In the genomic region with DNA sequence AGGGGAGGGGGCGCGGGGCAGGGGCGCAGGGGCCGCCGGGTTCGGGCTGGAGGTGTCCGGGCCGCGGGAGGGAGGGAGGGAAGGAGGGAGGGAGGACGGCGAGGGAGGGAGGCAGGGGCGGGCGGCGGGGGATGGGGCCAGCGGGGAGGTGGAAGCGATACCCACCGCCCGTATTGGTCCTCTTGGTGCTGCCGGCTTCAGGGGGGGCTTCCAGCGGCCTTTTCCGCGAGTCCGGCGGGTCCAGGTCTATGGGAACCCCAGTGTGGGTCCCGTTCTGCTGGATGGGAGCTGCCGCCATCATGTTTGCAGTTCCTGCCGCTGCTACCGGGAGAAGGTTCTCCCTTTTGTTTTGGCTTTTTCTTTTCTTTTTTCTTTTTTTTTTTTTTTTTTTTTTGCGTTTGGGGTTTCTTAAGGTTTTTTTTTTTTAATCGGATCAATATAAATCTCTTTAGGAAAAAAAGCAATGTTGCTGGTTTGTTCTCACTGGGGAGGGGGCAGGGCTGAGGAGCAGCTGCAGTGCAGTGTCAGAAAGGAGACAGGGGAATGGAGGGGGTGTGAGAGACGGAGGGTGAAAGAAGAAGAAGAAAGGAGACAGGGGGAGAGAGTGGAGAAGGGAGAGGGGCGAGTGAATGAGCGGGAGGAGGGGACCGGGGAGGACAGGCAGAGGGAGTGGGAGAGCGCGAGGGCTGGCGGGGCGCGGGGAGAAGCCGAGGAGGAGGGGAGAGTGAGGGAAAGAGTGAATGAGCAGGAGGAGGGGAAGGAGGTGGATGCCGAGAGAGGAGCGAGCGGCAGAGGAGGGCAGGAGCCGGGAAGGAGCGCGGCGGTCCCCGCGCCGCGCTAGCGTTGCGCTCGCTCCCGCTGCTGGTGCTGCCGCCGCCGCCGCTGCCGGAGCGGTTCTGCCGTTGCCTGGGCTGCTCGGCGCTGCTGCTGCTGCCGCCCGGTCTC, we compare ENCODE assay signal across 8 cellular contexts. TPM values are rescaled to one million over a fixed set of nuclear protein-coding genes. Genes with fewer than 3 reads are reported as not detected.
A peak's percentile ranks its signal among the peaks of the same experiment; 100 is the strongest.
DNase-seq lines count a peak whose midpoint lies in the region; ATAC-seq and TF ChIP-seq lines count a peak whose summit lies in the region.

A gene with protein sequence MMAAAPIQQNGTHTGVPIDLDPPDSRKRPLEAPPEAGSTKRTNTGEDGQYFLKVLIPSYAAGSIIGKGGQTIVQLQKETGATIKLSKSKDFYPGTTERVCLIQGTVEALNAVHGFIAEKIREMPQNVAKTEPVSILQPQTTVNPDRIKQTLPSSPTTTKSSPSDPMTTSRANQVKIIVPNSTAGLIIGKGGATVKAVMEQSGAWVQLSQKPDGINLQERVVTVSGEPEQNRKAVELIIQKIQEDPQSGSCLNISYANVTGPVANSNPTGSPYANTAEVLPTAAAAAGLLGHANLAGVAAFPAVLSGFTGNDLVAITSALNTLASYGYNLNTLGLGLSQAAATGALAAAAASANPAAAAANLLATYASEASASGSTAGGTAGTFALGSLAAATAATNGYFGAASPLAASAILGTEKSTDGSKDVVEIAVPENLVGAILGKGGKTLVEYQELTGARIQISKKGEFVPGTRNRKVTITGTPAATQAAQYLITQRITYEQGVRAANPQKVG (minus strand): TSS at position 898 of the 945 bp plus-strand sequence. CDS start 597 bp downstream, at position 301.

- WGBS in stomach, 5 donors: 1 to 3% (median 2%) methylated on average over 55 to 66 of the region's 66 CpGs

- no peak for TF ChIP-seq EP300 in stomach (IDR thresholded peaks at IDR 0.05)

- H3K27ac ChIP-seq in layer of hippocampus (ENCODE audit: low read depth, low read length) (peak within 1 kb of the TSS; percentile 91), stomach (peak within 1 kb of the TSS; percentile 77 to 92 (median 81))
- H3K27ac ChIP-seq in effector memory CD4-positive, alpha-beta T cell (ENCODE audit: insufficient read depth, low read length, poor library complexity, severe bottlenecking): no peak within 1 kb of the TSS

- no peak for TF ChIP-seq POLR2A in stomach (IDR thresholded peaks at IDR 0.05)

- H3K27me3 ChIP-seq in layer of hippocampus (ENCODE audit: control insufficient read depth, insufficient read depth, low read length): no peaks in the 10 kb centered on the region
- peaks cover 0 to 39% (median 23%) of the 10 kb centered on the region in 3 donors for H3K27me3 ChIP-seq in stomach
- H3K27me3 ChIP-seq in effector memory CD4-positive, alpha-beta T cell (replicated peaks; ENCODE audit: control insufficient read depth, insufficient read depth, low read length, poor library complexity, severe bottlenecking): no peaks in the 10 kb centered on the region

- H3K4me1 ChIP-seq in stomach: peaks cover 0 to 16% (median 8%) of the 10 kb centered on the region in 4 donors
- no peaks in the 10 kb centered on the region for H3K4me1 ChIP-seq in effector memory CD4-positive, alpha-beta T cell (ENCODE audit: control insufficient read depth, insufficient read depth, low read length, poor library complexity, severe bottlenecking)

- peak within 1 kb of the TSS; percentile 66 to 88 (median 66) for H3K4me3 ChIP-seq in stomach
- H3K4me3 ChIP-seq in effector memory CD4-positive, alpha-beta T cell (ENCODE audit: insufficient read depth, low read depth, low read length, poor library complexity, severe bottlenecking): no peak within 1 kb of the TSS

- intact Hi-C loops in stomach (cut with DNase I; ENCODE audit: low total_unique reads): no loop called here

- H3K9me3 ChIP-seq in stomach: no peaks in the 10 kb centered on the region
- no peaks in the 10 kb centered on the region for H3K9me3 ChIP-seq in effector memory CD4-positive, alpha-beta T cell (ENCODE audit: control insufficient read depth, low read length)

- no peak for TF ChIP-seq CTCF in stomach (IDR thresholded peaks at IDR 0.05)

- no peaks in the 10 kb centered on the region for H3K36me3 ChIP-seq in stomach
- H3K36me3 ChIP-seq in effector memory CD4-positive, alpha-beta T cell (ENCODE audit: control insufficient read depth, insufficient read depth, low read length): no peaks in the 10 kb centered on the region

- no peak for ATAC-seq in GM18858 (IDR thresholded peaks at IDR 0.05; ENCODE audit: unreplicated experiment)

- DNase-seq in NCI-H2107 treated with DMSO at 0.1 percent for 48 hours (lab: John Stamatoyannopoulos, UW; ENCODE audit: unreplicated experiment) (peak; percentile 59), NCI-H2107 (lab: John Stamatoyannopoulos, UW) (no peak), NCI-H345 (lab: John Stamatoyannopoulos, UW) (peak; percentile 37), cerebellum (ENCODE audit: low spot score) (peak; percentile 27), stomach (no peak)
- DNase-seq in effector memory CD4-positive, alpha-beta T cell: no peak

RNA-seq across cellular contexts. Expression of the gene that starts here (rescaled TPM):
- total RNA-seq in cerebellum: 132 TPM
- total RNA-seq in stomach: 10 to 100 TPM in 3 of 5 donors, 1 to 10 TPM in 2; 2.6 to 25.1 (median 11.2) TPM
- 1 to 10 TPM; 1.0 to 7.5 (median 1.1) TPM for polyA plus RNA-seq in stomach

Comparison
In these comparisons a context has a peak if more than half of its experiments do, and no peak if none do; other contexts are left out.
1. DNase-seq: peak in NCI-H2107 treated with DMSO at 0.1 percent for 48 hours (single experiment), NCI-H345 (single experiment) and cerebellum (single experiment); none in NCI-H2107 (single experiment), stomach (single experiment) and effector memory CD4-positive, alpha-beta T cell (0 of 3).